Comparison of ENCODE assay signal across 15 cellular contexts in the genomic region with DNA sequence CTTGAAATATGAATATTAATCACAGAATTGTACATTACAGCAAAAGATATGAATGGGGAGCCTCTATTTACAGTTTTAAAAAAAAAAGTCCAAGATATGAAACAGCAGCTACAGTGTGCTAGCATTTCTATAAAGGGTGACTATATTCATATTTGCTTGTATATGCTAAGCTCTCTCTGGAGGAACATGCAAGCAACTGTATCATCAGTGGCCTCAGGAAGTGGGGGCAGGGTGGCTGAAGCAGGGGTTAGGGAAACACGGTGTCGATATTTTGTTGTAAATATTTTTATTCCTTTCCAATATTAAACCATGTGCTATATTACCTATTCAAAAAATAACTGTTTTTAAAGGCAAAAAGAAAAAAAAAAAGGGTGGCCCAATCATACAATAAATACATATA. TPM values are rescaled to one million over a fixed set of nuclear protein-coding genes. Genes with fewer than 3 reads are reported as not detected.
DNase-seq lines count a peak whose midpoint lies in the region; ATAC-seq and TF ChIP-seq lines count a peak whose summit lies in the region.
"Had no signal": no experiment of that assay in that cellular context is flagged by ENCODE, and none has a peak within 500 bp of the region (broad histone marks: within the 10 kb centered on the region; RNA-seq: fewer than 3 reads in every experiment).

No MANE protein-coding gene starts in this region.

- no peak for TF ChIP-seq EP300 in SK-N-SH (IDR thresholded peaks at IDR 0.05; ENCODE audit: borderline replicate concordance in 1 of 2, low read depth in 1 of 2, low read length in 1 of 2)

- H2AFZ ChIP-seq in SK-N-SH (ENCODE audit: low read depth) = no peak overlapping the region

- peaks cover 26% of the 10 kb centered on the region for H3F3A ChIP-seq in SK-N-SH (replicated peaks; ENCODE audit: insufficient read depth)

- CTCF ChIA-PET in SK-N-SH (lab: Yijun Ruan, JAX) = no interaction called here

- peak overlapping the region in 1 of 2 experiments; percentile 88; a peak in 1 of 4 replicates for H3K27ac ChIP-seq in SK-N-SH (ENCODE audit: low read depth in 2 of 2, low read length in 1 of 2)
- H3K27ac ChIP-seq in right cardiac atrium (ENCODE audit: low read length) = no peak overlapping the region
- no peak overlapping the region for H3K27ac ChIP-seq in subcutaneous abdominal adipose tissue (ENCODE audit: low read depth, low read length)

- peak overlapping the region; percentile 92 for H3K4me2 ChIP-seq in SK-N-SH

- POLR2A ChIA-PET in SK-N-SH (lab: Yijun Ruan, JAX) = no interaction called here

- H3K4me3 ChIP-seq in SK-N-SH (ENCODE audit: low read depth in 2 of 2, low read length in 1 of 2) (peak overlapping the region; percentile 79 to 94; a peak in 3 of 4 replicates), WI38 (ENCODE audit: low read depth, low read length) (peak overlapping the region; percentile 90), right cardiac atrium (ENCODE audit: low read length) (peak overlapping the region; percentile 4), subcutaneous abdominal adipose tissue (ENCODE audit: low read depth in 1 of 5, low read length in 5 of 5) (peak overlapping the region in 3 of 5 donors; percentile 23 to 91 (median 87))

- peaks cover 47% of the 10 kb centered on the region for H4K20me1 ChIP-seq in SK-N-SH (ENCODE audit: insufficient read depth)

- no peak for DNase-seq in SK-N-SH
- no peak for DNase-seq in right cardiac atrium
- no peak for DNase-seq in NCI-H69 (lab: John Stamatoyannopoulos, UW)
- no peak for DNase-seq in NCI-H524 treated with DMSO at 0.1 percent for 48 hours (lab: John Stamatoyannopoulos, UW)
- DNase-seq: activated CD4-positive, alpha-beta T cell treated with anti-CD3 and anti-CD28 coated beads, Interleukin-2, amount 50 U/mL, for 4 hours; anterior cingulate cortex; effector memory CD4-positive, alpha-beta T cell; NCI-H146; stimulated activated CD4-positive, alpha-beta T cell treated with anti-CD3 and anti-CD28 coated beads, Interleukin-15, amount 100 ng/mL, for 24 hours; T-helper 9 cell; thyroid gland had no signal

- no peak for ATAC-seq in SK-N-SH treated with all-trans-retinoic acid at 6 μM for 48 hours
- ATAC-seq in right cardiac atrium = no peak
- ATAC-seq in HG03460 (IDR thresholded peaks at IDR 0.05; ENCODE audit: unreplicated experiment) = no peak

- intact Hi-C loops in right cardiac atrium (cut with DNase I) = loop anchor here in 3 of 4 donors (10.0 kb wide), 4 partner anchors 56 to 76 kb away; no protein-coding TSS in a partner anchor

- H3K36me3 ChIP-seq in SK-N-SH (replicated peaks in 1 of 2; ENCODE audit: control insufficient read depth in 1 of 2, insufficient read depth in 2 of 2, low read length in 1 of 2) (peaks cover 0 to 30% of the 10 kb centered on the region in 2 experiments), subcutaneous abdominal adipose tissue (ENCODE audit: control insufficient read depth in 5 of 5, insufficient read depth in 5 of 5, low read length in 5 of 5) (peaks cover 0 to 5% (median 0%) of the 10 kb centered on the region in 5 donors)
- H3K36me3 ChIP-seq: thyroid gland had no signal

- H3K9me3 ChIP-seq in SK-N-SH (no peaks in the 10 kb centered on the region), right cardiac atrium (ENCODE audit: control insufficient read depth, low read length) (no peaks in the 10 kb centered on the region), subcutaneous abdominal adipose tissue (ENCODE audit: control insufficient read depth in 5 of 5, low read length in 5 of 5) (no peaks in the 10 kb centered on the region)
- H3K9me3 ChIP-seq: thyroid gland had no signal

- no peaks in the 10 kb centered on the region for H3K27me3 ChIP-seq in SK-N-SH (ENCODE audit: insufficient read depth)
- H3K27me3 ChIP-seq in right cardiac atrium (ENCODE audit: control insufficient read depth, insufficient read depth) = no peaks in the 10 kb centered on the region
- H3K27me3 ChIP-seq in subcutaneous abdominal adipose tissue (ENCODE audit: control insufficient read depth in 5 of 5, insufficient read depth in 4 of 5, low read length in 5 of 5) = no peaks in the 10 kb centered on the region
- H3K27me3 ChIP-seq: thyroid gland had no signal

- H3K79me2 ChIP-seq in SK-N-SH (ENCODE audit: insufficient read depth) = peaks cover 72% of the 10 kb centered on the region

- peaks cover 8 to 23% of the 10 kb centered on the region in 2 experiments; a peak in 3 of 4 replicates for H3K4me1 ChIP-seq in SK-N-SH (ENCODE audit: control insufficient read depth in 1 of 2, insufficient read depth in 2 of 2, low read depth in 1 of 2, low read length in 1 of 2)
- peaks cover 4% of the 10 kb centered on the region for H3K4me1 ChIP-seq in right cardiac atrium (ENCODE audit: control insufficient read depth, insufficient read depth, low read length)
- peaks cover 0 to 38% (median 36%) of the 10 kb centered on the region in 5 donors for H3K4me1 ChIP-seq in subcutaneous abdominal adipose tissue (ENCODE audit: control insufficient read depth in 5 of 5, insufficient read depth in 5 of 5, low read length in 5 of 5)

- TF ChIP-seq RAD21 in SK-N-SH (IDR thresholded peaks at IDR 0.05; ENCODE audit: low read length) = no peak

- no peak for TF ChIP-seq CTCF in SK-N-SH (IDR thresholded peaks at IDR 0.05)
- TF ChIP-seq CTCF in WI38 (IDR thresholded peaks at IDR 0.05; ENCODE audit: low read depth, low read length) = no peak

- H3K9ac ChIP-seq in SK-N-SH (peak overlapping the region; percentile 94; the same call in 1 of the 2 replicates), subcutaneous abdominal adipose tissue (ENCODE audit: low read length in 5 of 5) (no peak overlapping the region)

- H3K9me2 ChIP-seq in SK-N-SH = no peaks in the 10 kb centered on the region

- WGBS in SK-N-SH (ENCODE audit: low lambda C conversion rate) = 58% methylated on average over 2 of the region's 2 CpGs
- 21% methylated on average over 2 of the region's 2 CpGs for WGBS in right cardiac atrium

TF ChIP-seq in SK-N-SH, 30 proteins besides CTCF, POLR2A, EP300 and RAD21 (continues in another document):
- TF ChIP-seq GABPA (IDR thresholded peaks at IDR 0.05; ENCODE audit: low read depth) = no peak
- TF ChIP-seq, protein P1, sequence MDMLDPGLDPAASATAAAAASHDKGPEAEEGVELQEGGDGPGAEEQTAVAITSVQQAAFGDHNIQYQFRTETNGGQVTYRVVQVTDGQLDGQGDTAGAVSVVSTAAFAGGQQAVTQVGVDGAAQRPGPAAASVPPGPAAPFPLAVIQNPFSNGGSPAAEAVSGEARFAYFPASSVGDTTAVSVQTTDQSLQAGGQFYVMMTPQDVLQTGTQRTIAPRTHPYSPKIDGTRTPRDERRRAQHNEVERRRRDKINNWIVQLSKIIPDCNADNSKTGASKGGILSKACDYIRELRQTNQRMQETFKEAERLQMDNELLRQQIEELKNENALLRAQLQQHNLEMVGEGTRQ (IDR thresholded peaks at IDR 0.05; ENCODE audit: borderline replicate concordance, low read depth, low read length) = no peak
- TF ChIP-seq ZBTB33 (IDR thresholded peaks at IDR 0.05; ENCODE audit: borderline replicate concordance, low read depth) = no peak
- no peak for TF ChIP-seq MEF2A (IDR thresholded peaks at IDR 0.05; ENCODE audit: borderline replicate concordance, low read depth)
- TF ChIP-seq GATA2 (CRISPR knock-in tag; IDR thresholded peaks at IDR 0.05) = no peak

TF ChIP-seq in SK-N-SH treated with all-trans-retinoic acid at 6 μM for 48 hours, 23 proteins besides CTCF, POLR2A, EP300 and RAD21 (continues in another document):
- TF ChIP-seq PPARA (CRISPR knock-in tag; IDR thresholded peaks at IDR 0.05; ENCODE audit: borderline replicate concordance) (no peak), ZFP3 (CRISPR knock-in tag; IDR thresholded peaks at IDR 0.05) (no peak), ZNF565 (CRISPR knock-in tag; conservative IDR thresholded peaks at IDR 0.05; ENCODE audit: low read depth) (no peak), GLIS3 (CRISPR knock-in tag; IDR thresholded peaks at IDR 0.05) (no peak), ESRRG (CRISPR knock-in tag; IDR thresholded peaks at IDR 0.05) (no peak), TOX (CRISPR knock-in tag; IDR thresholded peaks at IDR 0.05; ENCODE audit: borderline replicate concordance) (no peak), BACH2 (CRISPR knock-in tag; IDR thresholded peaks at IDR 0.05; ENCODE audit: borderline replicate concordance) (no peak), CSDC2 (CRISPR knock-in tag; IDR thresholded peaks at IDR 0.05) (no peak), ZC3H10 (CRISPR knock-in tag; IDR thresholded peaks at IDR 0.05) (no peak), ARNTL (CRISPR knock-in tag; IDR thresholded peaks at IDR 0.05; ENCODE audit: borderline replicate concordance, low read depth) (no peak), OSR1 (CRISPR knock-in tag; IDR thresholded peaks at IDR 0.05) (no peak)
- TF ChIP-seq, protein P2, sequence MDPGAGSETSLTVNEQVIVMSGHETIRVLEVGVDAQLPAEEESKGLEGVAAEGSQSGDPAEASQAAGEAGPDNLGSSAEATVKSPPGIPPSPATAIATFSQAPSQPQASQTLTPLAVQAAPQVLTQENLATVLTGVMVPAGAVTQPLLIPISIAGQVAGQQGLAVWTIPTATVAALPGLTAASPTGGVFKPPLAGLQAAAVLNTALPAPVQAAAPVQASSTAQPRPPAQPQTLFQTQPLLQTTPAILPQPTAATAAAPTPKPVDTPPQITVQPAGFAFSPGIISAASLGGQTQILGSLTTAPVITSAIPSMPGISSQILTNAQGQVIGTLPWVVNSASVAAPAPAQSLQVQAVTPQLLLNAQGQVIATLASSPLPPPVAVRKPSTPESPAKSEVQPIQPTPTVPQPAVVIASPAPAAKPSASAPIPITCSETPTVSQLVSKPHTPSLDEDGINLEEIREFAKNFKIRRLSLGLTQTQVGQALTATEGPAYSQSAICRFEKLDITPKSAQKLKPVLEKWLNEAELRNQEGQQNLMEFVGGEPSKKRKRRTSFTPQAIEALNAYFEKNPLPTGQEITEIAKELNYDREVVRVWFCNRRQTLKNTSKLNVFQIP (CRISPR knock-in tag; IDR thresholded peaks at IDR 0.05; ENCODE audit: borderline replicate concordance, low read depth) = no peak
- TF ChIP-seq, protein P3, sequence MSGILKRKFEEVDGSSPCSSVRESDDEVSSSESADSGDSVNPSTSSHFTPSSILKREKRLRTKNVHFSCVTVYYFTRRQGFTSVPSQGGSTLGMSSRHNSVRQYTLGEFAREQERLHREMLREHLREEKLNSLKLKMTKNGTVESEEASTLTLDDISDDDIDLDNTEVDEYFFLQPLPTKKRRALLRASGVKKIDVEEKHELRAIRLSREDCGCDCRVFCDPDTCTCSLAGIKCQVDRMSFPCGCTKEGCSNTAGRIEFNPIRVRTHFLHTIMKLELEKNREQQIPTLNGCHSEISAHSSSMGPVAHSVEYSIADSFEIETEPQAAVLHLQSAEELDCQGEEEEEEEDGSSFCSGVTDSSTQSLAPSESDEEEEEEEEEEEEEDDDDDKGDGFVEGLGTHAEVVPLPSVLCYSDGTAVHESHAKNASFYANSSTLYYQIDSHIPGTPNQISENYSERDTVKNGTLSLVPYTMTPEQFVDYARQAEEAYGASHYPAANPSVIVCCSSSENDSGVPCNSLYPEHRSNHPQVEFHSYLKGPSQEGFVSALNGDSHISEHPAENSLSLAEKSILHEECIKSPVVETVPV (CRISPR knock-in tag; IDR thresholded peaks at IDR 0.05) = no peak

RNA-seq across cellular contexts. Expression of gene UACA, which starts 2.3 kb away (rescaled TPM):
- 35.9 and 57.1 TPM in 2 replicates for polyA plus RNA-seq in SK-N-SH (2012; rRNA removed)
- polyA plus RNA-seq in SK-N-SH (2012; cell fraction: cytosol; rRNA removed) = 21.5 and 27.6 TPM in 2 replicates
- 156 and 175 TPM in 2 replicates for polyA plus RNA-seq in SK-N-SH (2012; cell fraction: nucleus; rRNA removed)
- 10 to 100 TPM; 29.7 to 61.6 (median 48.5) TPM for total RNA-seq in right cardiac atrium
- 28.9 TPM for polyA plus RNA-seq in right cardiac atrium

Comparison
In these comparisons a context has a peak if more than half of its experiments do, and no peak if none do; other contexts are left out.
1. H3K4me3 ChIP-seq: peak in every context shown above with its lines; median percentile 90 in WI38; 87 in subcutaneous abdominal adipose tissue; 86 in SK-N-SH; 4 in right cardiac atrium.